ENCODE assay signal across 32 cellular contexts in genomic region chr10:69504576-69505250, GRCh38. TPM values are rescaled to one million over a fixed set of nuclear protein-coding genes. Genes with fewer than 3 reads are reported as not detected.
DNase-seq lines count a peak whose midpoint lies in the region; ATAC-seq and TF ChIP-seq lines count a peak whose summit lies in the region.
"Had no signal": no experiment of that assay in that cellular context is flagged by ENCODE, and none has a peak within 500 bp of the region (broad histone marks: within the 10 kb centered on the region; RNA-seq: fewer than 3 reads in every experiment).

No MANE protein-coding gene starts in this region.

- in situ Hi-C loops in brain microvascular endothelial cell (cut with HindIII; ENCODE audit: low pct_ligation_motif_present, low sequenced_read_pairs): no loop called here

- H3K4me1 ChIP-seq in right atrium auricular region (peaks cover 0 to 12% of the 10 kb centered on the region in 2 donors), endodermal cell (ENCODE audit: control insufficient read depth, insufficient read depth, low read length) (no peaks in the 10 kb centered on the region), osteoblast (ENCODE audit: insufficient read depth, low read length) (no peaks in the 10 kb centered on the region), ovary (ENCODE audit: insufficient read depth) (no peaks in the 10 kb centered on the region)

- TF ChIP-seq EP300 in ovary (IDR thresholded peaks at IDR 0.05): no peak

- 85 to 93% methylated on average over 6 of the region's 6 CpGs for WGBS in endodermal cell (ENCODE audit: insufficient coverage in 1 of 2, insufficient read length in 1 of 2), 2 experiments
- 93 to 99% (median 96%) methylated on average over 6 of the region's 6 CpGs for WGBS in ovary, 3 donors

- intact Hi-C loops in Right ventricle myocardium superior (cut with DNase I): loop anchor here (10.0 kb wide), 1 partner anchor 270 kb away; no protein-coding TSS in a partner anchor
- intact Hi-C loops in ovary (cut with DNase I): loop anchor here in 1 of 4 donors (5.0 kb wide), 2 partner anchors 62 to 77 kb away; no protein-coding TSS in a partner anchor

- H3K9ac ChIP-seq in endodermal cell (ENCODE audit: extremely low read depth, low read length, poor library complexity, severe bottlenecking): no peak overlapping the region

- H3K27me3 Mint-ChIP-seq in endodermal cell (ENCODE audit: insufficient read depth): peaks cover 9% of the 10 kb centered on the region
- peaks cover 3% of the 10 kb centered on the region for H3K27me3 Mint-ChIP-seq in type B pancreatic cell
- H3K27me3 Mint-ChIP-seq: progenitor cell of endocrine pancreas had no signal

- H2AFZ ChIP-seq in osteoblast (ENCODE audit: low read length): no peak overlapping the region

- H3K4me3 Mint-ChIP-seq in endodermal cell (no peak overlapping the region), type B pancreatic cell (no peak overlapping the region)
- H3K4me3 Mint-ChIP-seq: activated CD8-positive, alpha-beta T cell treated with anti-CD3 and anti-CD28 coated beads, Interleukin-2, amount 10 ng/mL, durations not matched to agents 7 days and 5 days; activated naive CD8-positive, alpha-beta T cell treated with anti-CD3 and anti-CD28 coated beads, Interleukin-2, amount 10 ng/mL, durations not matched to agents 7 days and 5 days; IgD-negative memory B cell; neural crest cell had no signal

- H3K36me3 Mint-ChIP-seq in endodermal cell (ENCODE audit: low read depth) (no peaks in the 10 kb centered on the region), type B pancreatic cell (no peaks in the 10 kb centered on the region)
- H3K36me3 Mint-ChIP-seq: activated naive CD8-positive, alpha-beta T cell treated with anti-CD3 and anti-CD28 coated beads, Interleukin-2, amount 10 ng/mL, durations not matched to agents 7 days and 5 days; IgD-negative memory B cell had no signal

- H3K36me3 ChIP-seq in right atrium auricular region (no peaks in the 10 kb centered on the region), endodermal cell (ENCODE audit: control insufficient read depth, insufficient read depth, low read length) (no peaks in the 10 kb centered on the region), osteoblast (ENCODE audit: insufficient read depth, low read length) (no peaks in the 10 kb centered on the region), ovary (no peaks in the 10 kb centered on the region), brain microvascular endothelial cell (replicated peaks) (no peaks in the 10 kb centered on the region)

- no peak for TF ChIP-seq CTCF in right atrium auricular region (IDR thresholded peaks at IDR 0.05)
- no peak for TF ChIP-seq CTCF in endodermal cell (conservative IDR thresholded peaks at IDR 0.05)
- TF ChIP-seq CTCF in osteoblast (IDR thresholded peaks at IDR 0.05; ENCODE audit: extremely low read depth, low read depth, low read length): no peak
- TF ChIP-seq CTCF in type B pancreatic cell (conservative IDR thresholded peaks at IDR 0.05): no peak
- no peak for TF ChIP-seq CTCF in ovary (IDR thresholded peaks at IDR 0.05)
- TF ChIP-seq CTCF in brain microvascular endothelial cell (IDR thresholded peaks at IDR 0.05; ENCODE audit: low read depth, low read length, missing control alignments): no peak

- no peak overlapping the region for H3K27ac Mint-ChIP-seq in endodermal cell
- no peak overlapping the region for H3K27ac Mint-ChIP-seq in type B pancreatic cell
- H3K27ac Mint-ChIP-seq: activated CD8-positive, alpha-beta T cell treated with anti-CD3 and anti-CD28 coated beads, Interleukin-2, amount 10 ng/mL, durations not matched to agents 7 days and 5 days; activated naive CD8-positive, alpha-beta T cell treated with anti-CD3 and anti-CD28 coated beads, Interleukin-2, amount 10 ng/mL, durations not matched to agents 7 days and 5 days; IgD-negative memory B cell; progenitor cell of endocrine pancreas had no signal

- H3K9me3 ChIP-seq in right atrium auricular region: no peaks in the 10 kb centered on the region
- no peaks in the 10 kb centered on the region for H3K9me3 ChIP-seq in endodermal cell (ENCODE audit: control insufficient read depth, low read length)
- no peaks in the 10 kb centered on the region for H3K9me3 ChIP-seq in osteoblast (ENCODE audit: low read depth, low read length)
- no peaks in the 10 kb centered on the region for H3K9me3 ChIP-seq in ovary
- H3K9me3 ChIP-seq: Caco-2, Peyer's patch, upper lobe of left lung had no signal

- peak; percentile 47 for DNase-seq in right atrium auricular region (ENCODE audit: low spot score)
- no peak for DNase-seq in Right ventricle myocardium superior
- peak; percentile 38 for DNase-seq in endodermal cell
- peak; percentile 85 for DNase-seq in osteoblast (ENCODE audit: insufficient read length, low spot score, missing footprints)
- DNase-seq in type B pancreatic cell (ENCODE audit: extremely low spot score, unreplicated experiment): peak; percentile 58
- no peak for DNase-seq in ovary
- DNase-seq in NCI-H1092 (lab: John Stamatoyannopoulos, UW): no peak
- no peak for DNase-seq in brain microvascular endothelial cell
- DNase-seq: ACHN; activated CD8-positive, alpha-beta T cell treated with anti-CD3 and anti-CD28 coated beads, Interleukin-2, amount 10 ng/mL, durations not matched to agents 7 days and 5 days; activated gamma-delta T cell treated with Interleukin-2 at 50 U/mL for 16 hours; activated naive CD8-positive, alpha-beta T cell treated with anti-CD3 and anti-CD28 coated beads, Interleukin-2, amount 10 ng/mL, durations not matched to agents 7 days and 5 days; activated T-cell treated with anti-CD3 and anti-CD28 coated beads, Interleukin-2, amount 50 U/mL, for 1 hour; aorta; effector CD8-positive, alpha-beta T cell; foreskin keratinocyte; GOT3; mesenchymal stem cell; NCI-H446 treated with DMSO at 0.1 percent for 48 hours; NCI-H82; SHP77 treated with DMSO at 0.1 percent for 48 hours; stimulated activated CD4-positive, alpha-beta T cell treated with anti-CD3 and anti-CD28 coated beads, Interleukin-15, amount 100 ng/mL, for 24 hours; stimulated activated CD4-positive, alpha-beta T cell treated with anti-CD3 and anti-CD28 coated beads, Interleukin-4, amount 100 ng/mL, for 4 hours; upper lobe of left lung had no signal

- no peaks in the 10 kb centered on the region for H3K79me2 ChIP-seq in osteoblast (ENCODE audit: insufficient read depth, low read length)

- H3K9me3 Mint-ChIP-seq in endodermal cell (no peaks in the 10 kb centered on the region), type B pancreatic cell (no peaks in the 10 kb centered on the region)
- H3K9me3 Mint-ChIP-seq: activated naive CD8-positive, alpha-beta T cell treated with anti-CD3 and anti-CD28 coated beads, Interleukin-2, amount 10 ng/mL, durations not matched to agents 7 days and 5 days; IgD-negative memory B cell; neural crest cell had no signal

- H3K4me1 Mint-ChIP-seq in endodermal cell (peaks cover 7% of the 10 kb centered on the region), type B pancreatic cell (ENCODE audit: unreplicated experiment) (peaks cover 8% of the 10 kb centered on the region)

- no peak for ATAC-seq in Right ventricle myocardium superior (ENCODE audit: poor library complexity)
- ATAC-seq: activated CD4-positive, CD25-positive, alpha-beta regulatory T cell treated with anti-CD3 and anti-CD28 coated beads, Interleukin-2, amount 50 U/mL, for 24 hours; activated CD8-positive, alpha-beta T cell treated with anti-CD3 and anti-CD28 coated beads, Interleukin-2, amount 10 ng/mL, durations not matched to agents 7 days and 5 days; foreskin keratinocyte; sciatic nerve had no signal

- no peak overlapping the region for H3K4me3 ChIP-seq in right atrium auricular region
- no peak overlapping the region for H3K4me3 ChIP-seq in endodermal cell (ENCODE audit: low read length)
- no peak overlapping the region for H3K4me3 ChIP-seq in osteoblast (ENCODE audit: insufficient read depth, low read length)
- H3K4me3 ChIP-seq in ovary: no peak overlapping the region
- H3K4me3 ChIP-seq in brain microvascular endothelial cell (ENCODE audit: low read depth, low read length): no peak overlapping the region
- H3K4me3 ChIP-seq: coronary artery, Peyer's patch, upper lobe of left lung had no signal

- no peaks in the 10 kb centered on the region for H4K20me1 ChIP-seq in osteoblast (ENCODE audit: insufficient read depth, low read length)

- no peak overlapping the region for H3K27ac ChIP-seq in right atrium auricular region
- H3K27ac ChIP-seq in endodermal cell (ENCODE audit: low read depth, low read length): no peak overlapping the region
- no peak overlapping the region for H3K27ac ChIP-seq in osteoblast (ENCODE audit: low read depth, low read length)
- no peak overlapping the region for H3K27ac ChIP-seq in ovary
- no peak overlapping the region for H3K27ac ChIP-seq in brain microvascular endothelial cell
- H3K27ac ChIP-seq: coronary artery, foreskin keratinocyte, Peyer's patch, upper lobe of left lung had no signal

- TF ChIP-seq POLR2A in ovary (IDR thresholded peaks at IDR 0.05): no peak

- no peak overlapping the region for H3K4me2 ChIP-seq in osteoblast (ENCODE audit: insufficient read depth, low read length)

- H3K27me3 ChIP-seq in right atrium auricular region (no peaks in the 10 kb centered on the region), endodermal cell (ENCODE audit: control insufficient read depth, insufficient read depth, low read length, poor library complexity, severe bottlenecking) (peaks cover 5% of the 10 kb centered on the region), osteoblast (ENCODE audit: insufficient read depth, low read length) (peaks cover 28% of the 10 kb centered on the region), ovary (no peaks in the 10 kb centered on the region), brain microvascular endothelial cell (replicated peaks) (no peaks in the 10 kb centered on the region)
- H3K27me3 ChIP-seq: foreskin keratinocyte, Peyer's patch, upper lobe of left lung had no signal

RNA-seq across cellular contexts. Expression of gene TSPAN15, which starts 53.4 kb away (rescaled TPM):
- 1 to 10 TPM; 6.6 to 7.7 TPM for total RNA-seq in right atrium auricular region
- total RNA-seq in Right ventricle myocardium superior: 9.5 TPM
- total RNA-seq in endodermal cell: 10 to 100 TPM; 10.1 to 15.8 TPM
- polyA plus RNA-seq in endodermal cell (2013, experiment 1 of 2): 9.4 TPM
- polyA plus RNA-seq in endodermal cell (2013, experiment 2 of 2): 7.9 TPM
- total RNA-seq in osteoblast: 0.59 and 0.72 TPM in 2 replicates
- 19.4 and 19.7 TPM in 2 replicates for total RNA-seq in type B pancreatic cell (ENCODE audit: low replicate concordance)
- total RNA-seq in ovary: 10 to 100 TPM in 3 of 7 donors, 1 to 10 TPM in 4; 2.8 to 13.7 (median 5.6) TPM
- 10 to 100 TPM in 1 of 2 donors, 1 to 10 TPM in 1; 5.1 to 13.7 TPM for polyA plus RNA-seq in ovary
- polyA plus RNA-seq: IgD-negative memory B cell had no signal

Comparison
In these comparisons a context has a peak if more than half of its experiments do, and no peak if none do; other contexts are left out.
1. DNase-seq: peak in right atrium auricular region (single experiment), endodermal cell (single experiment), osteoblast (single experiment) and type B pancreatic cell (single experiment); none in Right ventricle myocardium superior (single experiment), ovary (0 of 5), NCI-H1092 (single experiment) and brain microvascular endothelial cell (single experiment).